Comparison of ENCODE assay signal across 9 cellular contexts in the genomic region with DNA sequence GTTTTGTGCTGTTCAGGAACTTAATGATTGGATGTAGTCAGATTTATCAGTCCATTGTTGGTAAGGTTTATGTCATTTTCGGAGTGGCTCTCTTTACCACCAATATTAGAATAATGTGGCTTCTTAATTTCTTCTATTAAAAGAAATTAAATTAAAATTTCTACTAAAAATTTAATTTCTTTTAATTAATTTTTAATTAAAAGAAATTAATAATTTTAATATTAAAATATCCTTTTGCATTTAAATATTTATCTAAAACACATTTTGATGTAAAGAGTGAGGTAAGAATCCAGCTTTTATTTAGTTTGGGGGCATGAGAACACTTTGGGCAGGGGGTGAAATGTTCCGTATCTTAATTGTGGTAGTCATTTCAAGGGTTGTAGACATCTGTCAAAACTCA. TPM values are rescaled to one million over a fixed set of nuclear protein-coding genes. Genes with fewer than 3 reads are reported as not detected.
"Had no signal": no experiment of that assay in that cellular context is flagged by ENCODE, and none has a peak within 500 bp of the region (broad histone marks: within the 10 kb centered on the region; RNA-seq: fewer than 3 reads in every experiment).

No MANE protein-coding gene starts in this region.

- FAIRE-seq: H1, H54, HepG2 had no signal

- H3K36me3 Mint-ChIP-seq: IgD-negative memory B cell had no signal

- H3K27me3 Mint-ChIP-seq: IgD-negative memory B cell had no signal

- H3K4me3 ChIP-seq: GM23338 had no signal

- H3K4me3 Mint-ChIP-seq: GM23338, H9, IgD-negative memory B cell had no signal

- H3K27ac Mint-ChIP-seq: GM23338, H9, IgD-negative memory B cell had no signal

- DNase-seq: H9, HCEC 1CT, KBM-7 had no signal

- ATAC-seq: GM23338, HepG2 had no signal

- H3K9me3 Mint-ChIP-seq: GM23338, H9 had no signal

- H3K4me1 Mint-ChIP-seq: GM23338, H9, IgD-negative memory B cell had no signal

- H3K27ac ChIP-seq: HL-60 had no signal

RNA-seq across cellular contexts. Expression of gene CCDC110, which starts 30.1 kb away (rescaled TPM):
- total RNA-seq: HepG2 had no signal
- polyA plus RNA-seq: HepG2, IgD-negative memory B cell had no signal
